ENCODE assay signal across 22 cellular contexts in genomic region chr15:71380345-71380744, GRCh38.
"Had no signal": no experiment of that assay in that cellular context is flagged by ENCODE, and none has a peak within 500 bp of the region (broad histone marks: within the 10 kb centered on the region; RNA-seq: fewer than 3 reads in every experiment).

No MANE protein-coding gene starts in this region.

- H3K4me2 ChIP-seq: KMS-11, SK-N-SH had no signal

- H3K4me3 ChIP-seq: K562 had no signal

- H3K9me3 ChIP-seq: SK-N-SH had no signal

- DNase-seq: Kasumi-1, MV-4-11, NCI-H1048, NCI-H1105, NCI-H1417, NCI-H1436 treated with DMSO at 0.1 percent for 48 hours, NCI-H1694, NCI-H187 treated with DMSO at 0.1 percent for 48 hours, NCI-H2029 treated with DMSO at 0.1 percent for 48 hours, NCI-H2171 treated with DMSO at 0.1 percent for 48 hours, NCI-H345, NCI-H524, NCI-H526 treated with DMSO at 0.1 percent for 48 hours, NCI-H748 treated with DMSO at 0.1 percent for 48 hours, Right ventricle myocardium superior, RPMI8226, SIG-M5, SK-N-SH, SW 1271 had no signal

- H3K27ac ChIP-seq: KMS-11 had no signal

- H3K9ac ChIP-seq: KMS-11, SK-N-SH had no signal

- ATAC-seq: K562 had no signal

- FAIRE-seq: K562, RCC 7860 had no signal
